ENCODE assay signal across 15 cellular contexts in genomic region chr1:107991371-107992066, GRCh38. TPM values are rescaled to one million over a fixed set of nuclear protein-coding genes. Genes with fewer than 3 reads are reported as not detected.
DNase-seq lines count a peak whose midpoint lies in the region; TF ChIP-seq lines count a peak whose summit lies in the region.
"Had no signal": no experiment of that assay in that cellular context is flagged by ENCODE, and none has a peak within 500 bp of the region (broad histone marks: within the 10 kb centered on the region; RNA-seq: fewer than 3 reads in every experiment).

No MANE protein-coding gene starts in this region.

- intact Hi-C loops in dorsolateral prefrontal cortex (cut with DNase I) = no loop called here

- DNase-seq in Daoy (ENCODE audit: low read depth) (peak; percentile 83), MV-4-11 (lab: John Stamatoyannopoulos, UW) (peak; percentile 51), dorsolateral prefrontal cortex (peak in 6 of 10 donors; percentile 10 to 66 (median 44)), middle frontal gyrus (ENCODE audit: extremely low spot score, low spot score) (peak; percentile 10), UCSD-AML1 (lab: John Stamatoyannopoulos, UW; ENCODE audit: unreplicated experiment) (no peak), HCEC 1CT (no peak), NCI-H128 (lab: John Stamatoyannopoulos, UW; ENCODE audit: unreplicated experiment) (no peak)
- no peak for DNase-seq in stimulated activated CD4-positive, alpha-beta T cell treated with anti-CD3 and anti-CD28 coated beads, Interleukin-4, amount 100 ng/mL, for 24 hours
- DNase-seq: adrenal gland, heart right ventricle, NCI-H1105 treated with DMSO at 0.1 percent for 48 hours, NCI-H526, ovary, SHP77 had no signal

- TF ChIP-seq CTCF in dorsolateral prefrontal cortex (IDR thresholded peaks at IDR 0.05 in 54 of 56, conservative IDR thresholded peaks at IDR 0.05 in 2 of 56; ENCODE audit: low read depth in 1 of 56, partially characterized antibody in 56 of 56) = no peak

- no peak overlapping the region for H3K27ac ChIP-seq in dorsolateral prefrontal cortex
- H3K27ac ChIP-seq: adrenal gland, heart right ventricle, ovary, vagina had no signal

- H3K27me3 ChIP-seq in dorsolateral prefrontal cortex = peaks cover 0 to 14% (median 0%) of the 10 kb centered on the region in 45 donors
- H3K27me3 ChIP-seq: adrenal gland, ovary, vagina had no signal

- H3K4me3 ChIP-seq in dorsolateral prefrontal cortex = no peak overlapping the region
- H3K4me3 ChIP-seq: adrenal gland, heart right ventricle, ovary, vagina had no signal

RNA-seq across cellular contexts. Expression of gene VAV3, which starts 26.5 kb away (rescaled TPM):
- total RNA-seq in Daoy (2014; rRNA removed; shearing (Covaris generic)) = 2.4 and 3.8 TPM in 2 replicates
- total RNA-seq in dorsolateral prefrontal cortex = 10 to 100 TPM in 18 of 120 experiments, 1 to 10 TPM in 102; 1.6 to 24.0 (median 6.5) TPM

Comparison
In these comparisons a context has a peak if more than half of its experiments do, and no peak if none do; other contexts are left out.
1. DNase-seq: peak in Daoy (single experiment), MV-4-11 (single experiment), dorsolateral prefrontal cortex (6 of 10) and middle frontal gyrus (single experiment); none in UCSD-AML1 (single experiment), HCEC 1CT (single experiment), NCI-H128 (single experiment) and stimulated activated CD4-positive, alpha-beta T cell treated with anti-CD3 and anti-CD28 coated beads, Interleukin-4, amount 100 ng/mL, for 24 hours (single experiment).